Comparison of ENCODE assay signal across 21 cellular contexts in the genomic region with DNA sequence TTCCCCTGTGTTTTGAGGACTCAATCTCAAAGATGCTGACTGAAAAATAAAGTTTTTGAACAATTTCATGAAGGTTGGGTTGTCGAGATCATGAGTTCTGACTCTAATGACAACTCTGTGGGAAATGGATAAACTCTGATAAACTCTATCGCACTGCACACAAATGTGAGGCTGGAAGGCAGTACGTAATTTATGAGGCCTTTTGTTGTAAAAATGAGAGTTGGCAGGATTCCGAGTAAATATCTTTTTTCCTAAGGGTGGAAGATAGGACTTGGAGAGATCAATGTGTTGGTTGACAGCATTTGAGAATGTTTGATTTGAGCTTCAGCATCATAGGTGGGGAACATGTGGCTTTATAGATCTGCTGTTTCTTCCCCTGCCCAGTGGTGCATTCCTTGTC.
DNase-seq lines count a peak whose midpoint lies in the region; ATAC-seq and TF ChIP-seq lines count a peak whose summit lies in the region.
"Had no signal": no experiment of that assay in that cellular context is flagged by ENCODE, and none has a peak within 500 bp of the region (broad histone marks: within the 10 kb centered on the region; RNA-seq: fewer than 3 reads in every experiment).

No MANE protein-coding gene starts in this region.

- H3K27ac Mint-ChIP-seq in brain (peak overlapping the region in 3 of 5 experiments; percentile 20 to 98 (median 79)), mesothelial cell of epicardium (peak overlapping the region; percentile 62)
- H3K27ac Mint-ChIP-seq: activated naive CD4-positive, alpha-beta T cell treated with anti-CD3 and anti-CD28 coated beads, Interleukin-2, amount 10 ng/mL, durations not matched to agents 7 days and 5 days; neural progenitor cell had no signal

- peaks cover 63% of the 10 kb centered on the region for H3K4me1 ChIP-seq in vagina

- no peaks in the 10 kb centered on the region for H3K9me3 ChIP-seq in vagina
- H3K9me3 ChIP-seq: thyroid gland had no signal

- H3K9me3 Mint-ChIP-seq in brain (no peaks in the 10 kb centered on the region), mesothelial cell of epicardium (no peaks in the 10 kb centered on the region)
- H3K9me3 Mint-ChIP-seq: neural progenitor cell had no signal

- peak; percentile 57 for DNase-seq in HT-29 (ENCODE audit: low spot score)
- DNase-seq in mesothelial cell of epicardium (ENCODE audit: low spot score in 2 of 2, unreplicated experiment in 2 of 2) = no peak
- no peak for DNase-seq in superior temporal gyrus (ENCODE audit: extremely low spot score)
- no peak for DNase-seq in activated CD4-positive, CD25-positive, alpha-beta regulatory T cell (lab: John Stamatoyannopoulos, UW)
- DNase-seq in vagina (ENCODE audit: extremely low spot score in 2 of 2) = no peak
- DNase-seq: activated naive CD4-positive, alpha-beta T cell treated with anti-CD3 and anti-CD28 coated beads, Interleukin-2, amount 10 ng/mL, durations not matched to agents 7 days and 5 days; brain microvascular endothelial cell; effector memory CD4-positive, alpha-beta T cell; GOT3; NCI-H1092 treated with DMSO at 0.1 percent for 48 hours; NCI-H345; stimulated activated CD4-positive, alpha-beta T cell treated with anti-CD3 and anti-CD28 coated beads, Interleukin-2, amount 100 ng/mL, for 48 hours; stimulated activated CD8-positive, alpha-beta memory T cell treated with anti-CD3 and anti-CD28 coated beads, Interleukin-4, amount 100 ng/mL, for 48 hours; SW 1271; thyroid gland had no signal

- H3K4me1 Mint-ChIP-seq in brain (peaks cover 66% of the 10 kb centered on the region), mesothelial cell of epicardium (peaks cover 55% of the 10 kb centered on the region)
- H3K4me1 Mint-ChIP-seq: neural progenitor cell had no signal

- intact Hi-C loops in vagina (cut with DNase I) = no loop called here

- H3K4me3 ChIP-seq in vagina = no peak overlapping the region
- H3K4me3 ChIP-seq: lung, neural progenitor cell, thyroid gland had no signal

- H3K4me3 Mint-ChIP-seq in brain = no peak overlapping the region
- H3K4me3 Mint-ChIP-seq in mesothelial cell of epicardium = no peak overlapping the region
- H3K4me3 Mint-ChIP-seq: activated naive CD4-positive, alpha-beta T cell treated with anti-CD3 and anti-CD28 coated beads, Interleukin-2, amount 10 ng/mL, durations not matched to agents 7 days and 5 days; neural progenitor cell had no signal

- TF ChIP-seq POLR2A in vagina (IDR thresholded peaks at IDR 0.05) = no peak

- H3K27me3 Mint-ChIP-seq in brain (no peaks in the 10 kb centered on the region), mesothelial cell of epicardium (ENCODE audit: low read depth) (no peaks in the 10 kb centered on the region)

- TF ChIP-seq CTCF in brain (conservative IDR thresholded peaks at IDR 0.05) (no peak), mesothelial cell of epicardium (IDR thresholded peaks at IDR 0.05; ENCODE audit: unreplicated experiment) (no peak), vagina (IDR thresholded peaks at IDR 0.05) (no peak)

- no peak overlapping the region for H3K27ac ChIP-seq in vagina
- H3K27ac ChIP-seq: brain microvascular endothelial cell, neural progenitor cell had no signal

- peak; percentile 4 for ATAC-seq in GM18870 (IDR thresholded peaks at IDR 0.05; ENCODE audit: unreplicated experiment)
- ATAC-seq in GM21619 (IDR thresholded peaks at IDR 0.05; ENCODE audit: unreplicated experiment) = no peak
- ATAC-seq: sciatic nerve had no signal

- no peaks in the 10 kb centered on the region for H3K27me3 ChIP-seq in vagina
- H3K27me3 ChIP-seq: brain microvascular endothelial cell, neural progenitor cell, thyroid gland had no signal

- H3K36me3 ChIP-seq in vagina = no peaks in the 10 kb centered on the region
- H3K36me3 ChIP-seq: brain microvascular endothelial cell, neural progenitor cell, thyroid gland had no signal

- H3K36me3 Mint-ChIP-seq in brain (peaks cover 36% of the 10 kb centered on the region), mesothelial cell of epicardium (no peaks in the 10 kb centered on the region)
- H3K36me3 Mint-ChIP-seq: activated naive CD4-positive, alpha-beta T cell treated with anti-CD3 and anti-CD28 coated beads, Interleukin-2, amount 10 ng/mL, durations not matched to agents 7 days and 5 days; neural progenitor cell had no signal
